In the genomic region with DNA sequence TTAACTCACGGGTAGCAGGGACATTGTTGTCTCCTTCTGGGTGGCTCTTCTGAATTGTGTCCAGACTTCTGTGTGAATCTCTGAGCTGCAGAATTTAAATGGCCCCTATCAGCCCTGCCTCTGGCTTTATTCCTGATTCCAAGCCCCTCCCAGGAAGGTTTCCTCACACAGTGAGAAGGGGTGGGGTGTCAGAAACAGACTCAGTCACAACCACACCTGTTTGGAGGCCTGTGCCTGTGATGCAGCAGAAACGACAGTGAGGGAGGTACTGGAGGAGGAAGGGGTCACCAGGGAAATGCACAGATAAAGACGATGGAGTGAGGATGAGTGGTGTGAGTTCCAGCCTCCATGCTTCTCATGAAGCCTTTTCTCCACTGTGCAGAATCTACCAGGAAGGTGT, we compare ENCODE assay signal across 1 cellular context.
TF ChIP-seq lines count a peak whose summit lies in the region.

A gene (minus strand): TSS at position 101 of the 400 bp plus-strand sequence. CDS start 77 bp downstream, at position 24.

TF ChIP-seq in GM23338, 12 proteins besides CTCF, POLR2A, EP300 and RAD21:
- TF ChIP-seq, protein P1, sequence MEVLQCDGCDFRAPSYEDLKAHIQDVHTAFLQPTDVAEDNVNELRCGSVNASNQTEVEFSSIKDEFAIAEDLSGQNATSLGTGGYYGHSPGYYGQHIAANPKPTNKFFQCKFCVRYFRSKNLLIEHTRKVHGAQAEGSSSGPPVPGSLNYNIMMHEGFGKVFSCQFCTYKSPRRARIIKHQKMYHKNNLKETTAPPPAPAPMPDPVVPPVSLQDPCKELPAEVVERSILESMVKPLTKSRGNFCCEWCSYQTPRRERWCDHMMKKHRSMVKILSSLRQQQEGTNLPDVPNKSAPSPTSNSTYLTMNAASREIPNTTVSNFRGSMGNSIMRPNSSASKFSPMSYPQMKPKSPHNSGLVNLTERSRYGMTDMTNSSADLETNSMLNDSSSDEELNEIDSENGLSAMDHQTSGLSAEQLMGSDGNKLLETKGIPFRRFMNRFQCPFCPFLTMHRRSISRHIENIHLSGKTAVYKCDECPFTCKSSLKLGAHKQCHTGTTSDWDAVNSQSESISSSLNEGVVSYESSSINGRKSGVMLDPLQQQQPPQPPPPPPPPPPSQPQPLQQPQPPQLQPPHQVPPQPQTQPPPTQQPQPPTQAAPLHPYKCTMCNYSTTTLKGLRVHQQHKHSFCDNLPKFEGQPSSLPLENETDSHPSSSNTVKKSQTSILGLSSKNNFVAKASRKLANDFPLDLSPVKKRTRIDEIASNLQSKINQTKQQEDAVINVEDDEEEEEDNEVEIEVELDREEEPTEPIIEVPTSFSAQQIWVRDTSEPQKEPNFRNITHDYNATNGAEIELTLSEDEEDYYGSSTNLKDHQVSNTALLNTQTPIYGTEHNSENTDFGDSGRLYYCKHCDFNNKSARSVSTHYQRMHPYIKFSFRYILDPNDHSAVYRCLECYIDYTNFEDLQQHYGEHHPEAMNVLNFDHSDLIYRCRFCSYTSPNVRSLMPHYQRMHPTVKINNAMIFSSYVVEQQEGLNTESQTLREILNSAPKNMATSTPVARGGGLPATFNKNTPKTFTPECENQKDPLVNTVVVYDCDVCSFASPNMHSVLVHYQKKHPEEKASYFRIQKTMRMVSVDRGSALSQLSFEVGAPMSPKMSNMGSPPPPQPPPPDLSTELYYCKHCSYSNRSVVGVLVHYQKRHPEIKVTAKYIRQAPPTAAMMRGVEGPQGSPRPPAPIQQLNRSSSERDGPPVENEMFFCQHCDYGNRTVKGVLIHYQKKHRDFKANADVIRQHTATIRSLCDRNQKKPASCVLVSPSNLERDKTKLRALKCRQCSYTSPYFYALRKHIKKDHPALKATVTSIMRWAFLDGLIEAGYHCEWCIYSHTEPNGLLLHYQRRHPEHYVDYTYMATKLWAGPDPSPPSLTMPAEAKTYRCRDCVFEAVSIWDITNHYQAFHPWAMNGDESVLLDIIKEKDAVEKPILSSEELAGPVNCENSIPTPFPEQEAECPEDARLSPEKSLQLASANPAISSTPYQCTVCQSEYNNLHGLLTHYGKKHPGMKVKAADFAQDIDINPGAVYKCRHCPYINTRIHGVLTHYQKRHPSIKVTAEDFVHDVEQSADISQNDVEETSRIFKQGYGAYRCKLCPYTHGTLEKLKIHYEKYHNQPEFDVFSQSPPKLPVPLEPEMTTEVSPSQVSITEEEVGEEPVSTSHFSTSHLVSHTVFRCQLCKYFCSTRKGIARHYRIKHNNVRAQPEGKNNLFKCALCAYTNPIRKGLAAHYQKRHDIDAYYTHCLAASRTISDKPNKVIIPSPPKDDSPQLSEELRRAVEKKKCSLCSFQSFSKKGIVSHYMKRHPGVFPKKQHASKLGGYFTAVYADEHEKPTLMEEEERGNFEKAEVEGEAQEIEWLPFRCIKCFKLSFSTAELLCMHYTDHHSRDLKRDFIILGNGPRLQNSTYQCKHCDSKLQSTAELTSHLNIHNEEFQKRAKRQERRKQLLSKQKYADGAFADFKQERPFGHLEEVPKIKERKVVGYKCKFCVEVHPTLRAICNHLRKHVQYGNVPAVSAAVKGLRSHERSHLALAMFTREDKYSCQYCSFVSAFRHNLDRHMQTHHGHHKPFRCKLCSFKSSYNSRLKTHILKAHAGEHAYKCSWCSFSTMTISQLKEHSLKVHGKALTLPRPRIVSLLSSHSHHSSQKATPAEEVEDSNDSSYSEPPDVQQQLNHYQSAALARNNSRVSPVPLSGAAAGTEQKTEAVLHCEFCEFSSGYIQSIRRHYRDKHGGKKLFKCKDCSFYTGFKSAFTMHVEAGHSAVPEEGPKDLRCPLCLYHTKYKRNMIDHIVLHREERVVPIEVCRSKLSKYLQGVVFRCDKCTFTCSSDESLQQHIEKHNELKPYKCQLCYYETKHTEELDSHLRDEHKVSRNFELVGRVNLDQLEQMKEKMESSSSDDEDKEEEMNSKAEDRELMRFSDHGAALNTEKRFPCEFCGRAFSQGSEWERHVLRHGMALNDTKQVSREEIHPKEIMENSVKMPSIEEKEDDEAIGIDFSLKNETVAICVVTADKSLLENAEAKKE (CRISPR knock-in tag; IDR thresholded peaks at IDR 0.05), result no peak
- TF ChIP-seq ZNF331 (CRISPR knock-in tag; IDR thresholded peaks at IDR 0.05; ENCODE audit: low read depth), result no peak
- no peak for TF ChIP-seq EZH2phosphoT487 (IDR thresholded peaks at IDR 0.05; ENCODE audit: unreplicated experiment)
- no peak for TF ChIP-seq JUNB (IDR thresholded peaks at IDR 0.05; ENCODE audit: unreplicated experiment)
- no peak for TF ChIP-seq EZH2 (IDR thresholded peaks at IDR 0.05; ENCODE audit: low read depth, unreplicated experiment)
- TF ChIP-seq CREB1 (CRISPR knock-in tag; IDR thresholded peaks at IDR 0.05; ENCODE audit: low read depth), result no peak
- TF ChIP-seq, protein P2, sequence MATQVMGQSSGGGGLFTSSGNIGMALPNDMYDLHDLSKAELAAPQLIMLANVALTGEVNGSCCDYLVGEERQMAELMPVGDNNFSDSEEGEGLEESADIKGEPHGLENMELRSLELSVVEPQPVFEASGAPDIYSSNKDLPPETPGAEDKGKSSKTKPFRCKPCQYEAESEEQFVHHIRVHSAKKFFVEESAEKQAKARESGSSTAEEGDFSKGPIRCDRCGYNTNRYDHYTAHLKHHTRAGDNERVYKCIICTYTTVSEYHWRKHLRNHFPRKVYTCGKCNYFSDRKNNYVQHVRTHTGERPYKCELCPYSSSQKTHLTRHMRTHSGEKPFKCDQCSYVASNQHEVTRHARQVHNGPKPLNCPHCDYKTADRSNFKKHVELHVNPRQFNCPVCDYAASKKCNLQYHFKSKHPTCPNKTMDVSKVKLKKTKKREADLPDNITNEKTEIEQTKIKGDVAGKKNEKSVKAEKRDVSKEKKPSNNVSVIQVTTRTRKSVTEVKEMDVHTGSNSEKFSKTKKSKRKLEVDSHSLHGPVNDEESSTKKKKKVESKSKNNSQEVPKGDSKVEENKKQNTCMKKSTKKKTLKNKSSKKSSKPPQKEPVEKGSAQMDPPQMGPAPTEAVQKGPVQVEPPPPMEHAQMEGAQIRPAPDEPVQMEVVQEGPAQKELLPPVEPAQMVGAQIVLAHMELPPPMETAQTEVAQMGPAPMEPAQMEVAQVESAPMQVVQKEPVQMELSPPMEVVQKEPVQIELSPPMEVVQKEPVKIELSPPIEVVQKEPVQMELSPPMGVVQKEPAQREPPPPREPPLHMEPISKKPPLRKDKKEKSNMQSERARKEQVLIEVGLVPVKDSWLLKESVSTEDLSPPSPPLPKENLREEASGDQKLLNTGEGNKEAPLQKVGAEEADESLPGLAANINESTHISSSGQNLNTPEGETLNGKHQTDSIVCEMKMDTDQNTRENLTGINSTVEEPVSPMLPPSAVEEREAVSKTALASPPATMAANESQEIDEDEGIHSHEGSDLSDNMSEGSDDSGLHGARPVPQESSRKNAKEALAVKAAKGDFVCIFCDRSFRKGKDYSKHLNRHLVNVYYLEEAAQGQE (IDR thresholded peaks at IDR 0.05; ENCODE audit: unreplicated experiment), result no peak
- TF ChIP-seq POLR2AphosphoS5 (IDR thresholded peaks at IDR 0.05; ENCODE audit: low read depth), result no peak
- TF ChIP-seq, protein P3, sequence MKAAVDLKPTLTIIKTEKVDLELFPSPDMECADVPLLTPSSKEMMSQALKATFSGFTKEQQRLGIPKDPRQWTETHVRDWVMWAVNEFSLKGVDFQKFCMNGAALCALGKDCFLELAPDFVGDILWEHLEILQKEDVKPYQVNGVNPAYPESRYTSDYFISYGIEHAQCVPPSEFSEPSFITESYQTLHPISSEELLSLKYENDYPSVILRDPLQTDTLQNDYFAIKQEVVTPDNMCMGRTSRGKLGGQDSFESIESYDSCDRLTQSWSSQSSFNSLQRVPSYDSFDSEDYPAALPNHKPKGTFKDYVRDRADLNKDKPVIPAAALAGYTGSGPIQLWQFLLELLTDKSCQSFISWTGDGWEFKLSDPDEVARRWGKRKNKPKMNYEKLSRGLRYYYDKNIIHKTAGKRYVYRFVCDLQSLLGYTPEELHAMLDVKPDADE (IDR thresholded peaks at IDR 0.05), result no peak
- no peak for TF ChIP-seq STAT1 (IDR thresholded peaks at IDR 0.05; ENCODE audit: unreplicated experiment)
- TF ChIP-seq ZNF114 (CRISPR knock-in tag; IDR thresholded peaks at IDR 0.05), result no peak
- no peak for TF ChIP-seq NANOG (IDR thresholded peaks at IDR 0.05; ENCODE audit: borderline replicate concordance)
